2 cellular contexts compared by ENCODE assay signal in genomic region chr1:218492840-218493239, GRCh38.
TF ChIP-seq lines count a peak whose summit lies in the region.

No MANE protein-coding gene starts in this region.

TF ChIP-seq in SK-N-SH, 30 proteins besides CTCF, POLR2A, EP300 and RAD21 (continued from another document):
- TF ChIP-seq RXRA (IDR thresholded peaks at IDR 0.05; ENCODE audit: borderline replicate concordance, low read depth) (no peak), SIN3A (IDR thresholded peaks at IDR 0.05; ENCODE audit: borderline replicate concordance, low read depth, low read length) (no peak), GABPA (IDR thresholded peaks at IDR 0.05; ENCODE audit: low read depth) (no peak), SMC3 (IDR thresholded peaks at IDR 0.05; ENCODE audit: low read depth, low read length) (no peak), TAF1 (IDR thresholded peaks at IDR 0.05; ENCODE audit: borderline replicate concordance, low read depth, low read length) (no peak), FOXJ3 (CRISPR knock-in tag; IDR thresholded peaks at IDR 0.05) (no peak), USF1 (IDR thresholded peaks at IDR 0.05; ENCODE audit: borderline replicate concordance, low read depth) (no peak), FOSL2 (IDR thresholded peaks at IDR 0.05; ENCODE audit: borderline replicate concordance, low read depth) (peak; percentile 49; the same call in 1 of the 2 replicates), RCOR1 (IDR thresholded peaks at IDR 0.05; ENCODE audit: low read length) (no peak), TEAD4 (IDR thresholded peaks at IDR 0.05; ENCODE audit: borderline replicate concordance, insufficient read depth) (peak; percentile 47; the same call in 1 of the 2 replicates), TCF12 (IDR thresholded peaks at IDR 0.05) (peak; percentile 82), FOXM1 (IDR thresholded peaks at IDR 0.05; ENCODE audit: low read depth) (no peak), GATA2 (CRISPR knock-in tag; IDR thresholded peaks at IDR 0.05) (no peak), CHD2 (IDR thresholded peaks at IDR 0.05; ENCODE audit: low read length, partially characterized antibody) (no peak), REST (IDR thresholded peaks at IDR 0.05; ENCODE audit: low read depth, low read length) (no peak), ZBTB33 (IDR thresholded peaks at IDR 0.05; ENCODE audit: borderline replicate concordance, low read depth) (no peak), MAX (IDR thresholded peaks at IDR 0.05; ENCODE audit: low read depth) (no peak)

TF ChIP-seq in SK-N-SH treated with all-trans-retinoic acid at 6 μM for 48 hours, 23 proteins besides CTCF, POLR2A, EP300 and RAD21 (continued from another document):
- TF ChIP-seq PATZ1 (CRISPR knock-in tag; IDR thresholded peaks at IDR 0.05; ENCODE audit: borderline replicate concordance) (no peak), PPARA (CRISPR knock-in tag; IDR thresholded peaks at IDR 0.05; ENCODE audit: borderline replicate concordance) (no peak), ISL1 (CRISPR knock-in tag; IDR thresholded peaks at IDR 0.05) (no peak), ZC3H10 (CRISPR knock-in tag; IDR thresholded peaks at IDR 0.05) (no peak), POU6F1 (CRISPR knock-in tag; IDR thresholded peaks at IDR 0.05; ENCODE audit: borderline replicate concordance, low read depth) (no peak), CSRNP3 (CRISPR knock-in tag; IDR thresholded peaks at IDR 0.05) (no peak), RARB (CRISPR knock-in tag; IDR thresholded peaks at IDR 0.05) (no peak)
